In genomic region chr3:48765376-48765775, GRCh38 we compare ENCODE assay signal across 12 cellular contexts. TPM values are rescaled to one million over a fixed set of nuclear protein-coding genes. Genes with fewer than 3 reads are reported as not detected.
DNase-seq lines count a peak whose midpoint lies in the region; ATAC-seq, FAIRE-seq and TF ChIP-seq lines count a peak whose summit lies in the region.
"Had no signal": no experiment of that assay in that cellular context is flagged by ENCODE, and none has a peak within 500 bp of the region (broad histone marks: within the 10 kb centered on the region; RNA-seq: fewer than 3 reads in every experiment).

No MANE protein-coding gene starts in this region.

- no peaks in the 10 kb centered on the region for H3K79me1 ChIP-seq in H9 (ENCODE audit: insufficient read depth, low read depth, low read length, poor library complexity, severe bottlenecking)

- H3K9ac ChIP-seq in H9 (ENCODE audit: extremely low read depth, insufficient read length, low read length), result no peak overlapping the region

- H3K36me3 Mint-ChIP-seq in H9 (ENCODE audit: insufficient read depth in 1 of 3, low read depth in 3 of 3), result peaks cover 0 to 12% (median 4%) of the 10 kb centered on the region in 3 experiments; a peak in 2 of 7 replicates
- H3K36me3 Mint-ChIP-seq in activated T-cell treated with anti-CD3 and anti-CD28 coated beads, Interleukin-2, amount 50 U/mL, for 24 hours (ENCODE audit: low read depth), result peaks cover 56% of the 10 kb centered on the region

- peaks cover 1% of the 10 kb centered on the region for H3K36me3 ChIP-seq in BJ (ENCODE audit: control insufficient read depth, insufficient read depth, low read length)
- H3K36me3 ChIP-seq in spleen, result peaks cover 0 to 93% (median 19%) of the 10 kb centered on the region in 6 donors
- peaks cover 24 to 74% (median 37%) of the 10 kb centered on the region in 3 donors for H3K36me3 ChIP-seq in tibial artery

- H3K4me3 ChIP-seq in BJ (ENCODE audit: low read depth, low read length) (no peak overlapping the region), spleen (no peak overlapping the region), tibial artery (no peak overlapping the region)
- H3K4me3 ChIP-seq: ascending aorta had no signal

- H2AK5ac ChIP-seq in H9 (ENCODE audit: insufficient read length, low read length), result no peak overlapping the region

- ATAC-seq in left lobe of liver, result peak; percentile 86
- ATAC-seq: stimulated activated naive CD8-positive, alpha-beta T cell treated with anti-CD3 and anti-CD28 coated beads, Interleukin-15, Interleukin-2, amounts not matched to agents 100 U/mL and 50 U/mL, for 24 hours had no signal

- no peak overlapping the region for H2BK5ac ChIP-seq in H9 (ENCODE audit: insufficient read length, low read length)

- no peak overlapping the region for H2AFZ ChIP-seq in H9 (ENCODE audit: low read length)

- H3K79me2 ChIP-seq in H9 (ENCODE audit: insufficient read depth, low read length), result no peaks in the 10 kb centered on the region

- peak; percentile 11; the same call in 1 of the 2 replicates for TF ChIP-seq CTCF in BJ (IDR thresholded peaks at IDR 0.05; ENCODE audit: insufficient read depth, low read depth, low read length)
- peak; percentile 43; the same call in 2 of the 3 replicates for TF ChIP-seq CTCF in H9 (conservative IDR thresholded peaks at IDR 0.05)
- no peak for TF ChIP-seq CTCF in spleen (IDR thresholded peaks at IDR 0.05 in 8 of 11, conservative IDR thresholded peaks at IDR 0.05 in 3 of 11)
- no peak for TF ChIP-seq CTCF in tibial artery (IDR thresholded peaks at IDR 0.05)

- DNase-seq in BJ (ENCODE audit: low read depth), result no peak
- no peak for DNase-seq in H9
- peak; percentile 13 for DNase-seq in amniotic epithelial cell (ENCODE audit: low read depth)
- DNase-seq in left lobe of liver (ENCODE audit: low spot score), result no peak
- DNase-seq in spleen, result no peak
- no peak for DNase-seq in frontal cortex (ENCODE audit: low spot score in 2 of 2)
- no peak for DNase-seq in activated T-cell treated with anti-CD3 and anti-CD28 coated beads, Interleukin-2, amount 50 U/mL, for 24 hours
- DNase-seq in tibial artery, result no peak
- DNase-seq: activated B cell treated with CpG ODN at 0.5 μM for 24 hours; NCI-H345; stimulated activated naive CD8-positive, alpha-beta T cell treated with anti-CD3 and anti-CD28 coated beads, Interleukin-15, Interleukin-2, amounts not matched to agents 100 U/mL and 50 U/mL, for 24 hours had no signal

- no peak overlapping the region for H2BK12ac ChIP-seq in H9 (ENCODE audit: insufficient read length, low read depth, low read length)

- no peak overlapping the region for H4K5ac ChIP-seq in H9 (ENCODE audit: insufficient read length, low read depth, low read length)

- no CpG with 5 or more reads among the region's 1 CpG for WGBS in H9 (ENCODE audit: extremely low coverage, insufficient read length, low lambda C conversion rate)
- WGBS in spleen, 5 donors, result 92 to 100% (median 98%) methylated on average over 1 of the region's 1 CpG

- no peak for FAIRE-seq in frontal cortex (lab: Jason Lieb, UNC)

- H3K14ac ChIP-seq in H9 (ENCODE audit: insufficient read depth, low read length), result no peak overlapping the region

- H4K91ac ChIP-seq in H9 (ENCODE audit: insufficient read length, low read depth, low read length), result no peak overlapping the region

- CTCF ChIA-PET in BJ (lab: Yijun Ruan, JAX), result interaction anchor here (0.6 to 1.7 kb wide), 2 partner anchors 26 to 99 kb away, joined by 5 to 6 read pairs; no protein-coding TSS in a partner anchor

- no peak overlapping the region for H4K8ac ChIP-seq in H9 (replicated peaks; ENCODE audit: insufficient read length, low read depth, low read length)

- no peaks in the 10 kb centered on the region for H4K20me1 ChIP-seq in H9 (ENCODE audit: control insufficient read depth, insufficient read depth, insufficient read length)

- H3K27ac ChIP-seq in H9 (ENCODE audit: insufficient read length, low read depth, low read length), result no peak overlapping the region
- H3K27ac ChIP-seq in spleen, result no peak overlapping the region
- H3K27ac ChIP-seq in tibial artery, result no peak overlapping the region
- H3K27ac ChIP-seq: ascending aorta had no signal

- H3K9me3 ChIP-seq in H9 (ENCODE audit: control insufficient read depth, low read depth, low read length) (no peaks in the 10 kb centered on the region), spleen (no peaks in the 10 kb centered on the region), tibial artery (no peaks in the 10 kb centered on the region)
- H3K9me3 ChIP-seq: ascending aorta had no signal

- POLR2A ChIA-PET in BJ (lab: Charles Lee), result no interaction called here

- H3K4me1 Mint-ChIP-seq in H9, result peaks cover 6 to 8% of the 10 kb centered on the region in 2 experiments
- peaks cover 2% of the 10 kb centered on the region for H3K4me1 Mint-ChIP-seq in activated T-cell treated with anti-CD3 and anti-CD28 coated beads, Interleukin-2, amount 50 U/mL, for 24 hours (ENCODE audit: low read depth)
- H3K4me1 Mint-ChIP-seq: activated B cell treated with CpG ODN at 0.5 μM for 24 hours had no signal

- H3K4me1 ChIP-seq in H9 (ENCODE audit: insufficient read depth, low read length) (no peaks in the 10 kb centered on the region), spleen (peaks cover 0 to 13% (median 2%) of the 10 kb centered on the region in 6 donors), tibial artery (no peaks in the 10 kb centered on the region)
- H3K4me1 ChIP-seq: ascending aorta had no signal

- H3T11ph ChIP-seq in H9 (ENCODE audit: low read length), result no peak overlapping the region

- no peak overlapping the region for H2BK120ac ChIP-seq in H9 (ENCODE audit: low read depth, low read length, poor library complexity, severe bottlenecking)

- H3K27ac Mint-ChIP-seq in H9, result no peak overlapping the region; a peak in 1 of 7 replicates
- H3K27ac Mint-ChIP-seq in activated T-cell treated with anti-CD3 and anti-CD28 coated beads, Interleukin-2, amount 50 U/mL, for 24 hours, result no peak overlapping the region
- H3K27ac Mint-ChIP-seq: activated B cell treated with CpG ODN at 0.5 μM for 24 hours had no signal

- no peak overlapping the region for H3K4me3 Mint-ChIP-seq in H9
- no peak overlapping the region for H3K4me3 Mint-ChIP-seq in activated T-cell treated with anti-CD3 and anti-CD28 coated beads, Interleukin-2, amount 50 U/mL, for 24 hours
- H3K4me3 Mint-ChIP-seq: activated B cell treated with CpG ODN at 0.5 μM for 24 hours had no signal

- H3K23ac ChIP-seq in H9 (ENCODE audit: insufficient read length, low read depth, low read length), result no peak overlapping the region

- H2BK15ac ChIP-seq in H9 (ENCODE audit: low read depth, low read length), result no peak overlapping the region

- no peaks in the 10 kb centered on the region for H3K27me3 Mint-ChIP-seq in H9 (ENCODE audit: low read depth)
- no peaks in the 10 kb centered on the region for H3K27me3 Mint-ChIP-seq in activated T-cell treated with anti-CD3 and anti-CD28 coated beads, Interleukin-2, amount 50 U/mL, for 24 hours
- H3K27me3 Mint-ChIP-seq: activated B cell treated with CpG ODN at 0.5 μM for 24 hours had no signal

- intact Hi-C loops in spleen (cut with DNase I; ENCODE audit: low total_unique reads), result no loop called here
- intact Hi-C loops in tibial artery (cut with DNase I; ENCODE audit: low total_unique reads), result no loop called here

- H3K4me2 ChIP-seq in H9 (ENCODE audit: insufficient read depth, insufficient read length, low read length), result no peak overlapping the region

- H3K4ac ChIP-seq in H9 (ENCODE audit: low read depth, low read length), result no peak overlapping the region

- H3K18ac ChIP-seq in H9 (ENCODE audit: insufficient read length, low read depth, low read length), result no peak overlapping the region

- H3K27me3 ChIP-seq in BJ (ENCODE audit: control insufficient read depth, insufficient read depth, low read length) (no peaks in the 10 kb centered on the region), H9 (ENCODE audit: insufficient read depth, low read length) (no peaks in the 10 kb centered on the region), spleen (replicated peaks in 1 of 7) (no peaks in the 10 kb centered on the region), tibial artery (no peaks in the 10 kb centered on the region)
- H3K27me3 ChIP-seq: ascending aorta had no signal

- no peak for TF ChIP-seq POLR2A in spleen (IDR thresholded peaks at IDR 0.05)

- no peak overlapping the region for H2BK20ac ChIP-seq in H9 (ENCODE audit: low read depth, low read length, poor library complexity, severe bottlenecking)

- H3K56ac ChIP-seq in H9 (ENCODE audit: insufficient read length, low read depth, low read length), result no peak overlapping the region

- no peaks in the 10 kb centered on the region for H3K23me2 ChIP-seq in H9 (ENCODE audit: insufficient read length, low read depth, low read length, poor library complexity, severe bottlenecking)

- no peaks in the 10 kb centered on the region for H3K9me3 Mint-ChIP-seq in H9
- H3K9me3 Mint-ChIP-seq in activated T-cell treated with anti-CD3 and anti-CD28 coated beads, Interleukin-2, amount 50 U/mL, for 24 hours, result no peaks in the 10 kb centered on the region
- H3K9me3 Mint-ChIP-seq: activated B cell treated with CpG ODN at 0.5 μM for 24 hours had no signal

RNA-seq across cellular contexts. Expression of gene IP6K2, which starts 48.4 kb away (rescaled TPM):
- polyA plus RNA-seq in BJ (2011; rRNA removed), result 65.5 and 89.9 TPM in 2 replicates
- polyA minus RNA-seq in BJ (2011; rRNA and poly(A)+ RNA removed), result 35.0 and 47.2 TPM in 2 replicates
- total RNA-seq in H9 (2021), result 94.7 and 96.5 TPM in 2 replicates
- 31.1 TPM for total RNA-seq in left lobe of liver
- total RNA-seq in spleen, result 100 to 1,000 TPM in 1 of 7 donors, 10 to 100 TPM in 6; 62.1 to 105 (median 74.8) TPM
- 10 to 100 TPM; 64.8 to 81.5 (median 79.1) TPM for polyA plus RNA-seq in spleen
- 94.2 TPM for total RNA-seq in frontal cortex

Comparison
In these comparisons a context has a peak if more than half of its experiments do, and no peak if none do; other contexts are left out.
1. CTCF ChIP-seq: peak in BJ (single experiment) and H9 (single experiment); none in spleen (0 of 11) and tibial artery (0 of 2).